Comparison of ENCODE assay signal across 12 cellular contexts in the genomic region with DNA sequence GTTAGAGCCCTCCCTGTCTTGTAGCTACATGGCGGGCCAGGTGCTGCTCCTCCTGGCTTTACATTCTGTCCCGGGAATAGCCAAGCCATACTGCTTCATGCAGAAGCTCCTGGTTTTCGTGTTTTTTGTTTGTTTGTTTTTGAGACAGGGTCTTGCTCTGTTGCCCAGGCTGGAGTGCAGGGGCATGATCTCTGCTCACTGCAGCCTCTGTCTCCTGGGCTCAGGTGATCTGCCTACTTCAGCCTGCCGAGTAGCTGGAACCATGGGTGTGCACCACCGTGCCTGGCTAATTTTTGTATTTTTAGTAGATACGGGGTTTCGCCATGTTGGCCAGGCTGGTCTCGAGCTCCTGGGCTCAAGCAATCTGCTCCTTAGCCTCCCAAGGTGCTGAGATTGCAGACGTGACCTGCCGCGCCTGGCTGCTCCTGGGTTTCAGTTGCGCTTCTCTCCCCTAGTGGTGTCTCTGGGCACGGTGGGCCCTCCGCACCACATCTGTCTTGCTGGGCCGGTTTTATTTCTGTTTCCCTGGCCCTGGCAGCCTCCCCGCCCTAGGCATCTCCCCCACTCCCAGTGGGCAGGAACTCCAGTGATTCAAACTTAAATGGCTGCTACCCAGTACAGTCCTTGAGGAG. TPM values are rescaled to one million over a fixed set of nuclear protein-coding genes. Genes with fewer than 3 reads are reported as not detected.
A peak's percentile ranks its signal among the peaks of the same experiment; 100 is the strongest.
DNase-seq lines count a peak whose midpoint lies in the region; ATAC-seq and TF ChIP-seq lines count a peak whose summit lies in the region.
"Had no signal": no experiment of that assay in that cellular context is flagged by ENCODE, and none has a peak within 500 bp of the region (broad histone marks: within the 10 kb centered on the region; RNA-seq: fewer than 3 reads in every experiment).

No MANE protein-coding gene starts in this region.

- intact Hi-C loops in Right ventricle myocardium inferior (cut with DNase I), result no loop called here
- intact Hi-C loops in left ventricle myocardium superior (cut with micrococcal nuclease), result no loop called here
- intact Hi-C loops in colonic mucosa (cut with DNase I), result no loop called here

- H3K79me2 ChIP-seq in OCI-LY3 (ENCODE audit: low read length), result peaks cover 94% of the 10 kb centered on the region

- H3K36me3 ChIP-seq in OCI-LY3 (replicated peaks; ENCODE audit: low read depth, low read length) (peaks cover under 1% of the 10 kb centered on the region), colonic mucosa (no peaks in the 10 kb centered on the region)

- peaks cover 40% of the 10 kb centered on the region for H3K4me1 Mint-ChIP-seq in type B pancreatic cell (ENCODE audit: unreplicated experiment)

- ATAC-seq in Right ventricle myocardium inferior (no peak), left ventricle myocardium superior (no peak), HG02798 (IDR thresholded peaks at IDR 0.05; ENCODE audit: poor library complexity, unreplicated experiment) (peak; percentile 88)

- H3K9me3 ChIP-seq in OCI-LY3 (ENCODE audit: insufficient read depth, low read length) (no peaks in the 10 kb centered on the region), colonic mucosa (no peaks in the 10 kb centered on the region)

- 0 out of 2 replicates have a peak, but pooled peaks have one; percentile 28 for TF ChIP-seq CTCF in OCI-LY3 (IDR thresholded peaks at IDR 0.05; ENCODE audit: low read depth, low read length)
- peak; percentile 38 for TF ChIP-seq CTCF in type B pancreatic cell (conservative IDR thresholded peaks at IDR 0.05)
- TF ChIP-seq CTCF in colonic mucosa (IDR thresholded peaks at IDR 0.05), result no peak

- H3K27me3 Mint-ChIP-seq in type B pancreatic cell, result no peaks in the 10 kb centered on the region
- H3K27me3 Mint-ChIP-seq: activated CD4-positive, alpha-beta memory T cell treated with anti-CD3 and anti-CD28 coated beads for 36 hours had no signal

- no peaks in the 10 kb centered on the region for H3K27me3 ChIP-seq in OCI-LY3 (ENCODE audit: low read depth, low read length)
- H3K27me3 ChIP-seq in colonic mucosa, result no peaks in the 10 kb centered on the region

- H3K4me3 ChIP-seq in OCI-LY3 (ENCODE audit: low read length) (peak overlapping the region; percentile 69), colonic mucosa (no peak overlapping the region)

- peak overlapping the region; percentile 37 for H3K4me3 Mint-ChIP-seq in type B pancreatic cell
- H3K4me3 Mint-ChIP-seq: activated CD4-positive, alpha-beta memory T cell treated with anti-CD3 and anti-CD28 coated beads for 36 hours had no signal

- H3K9ac ChIP-seq in OCI-LY3 (ENCODE audit: low read length) (peak overlapping the region; percentile 30; the same call in 1 of the 2 replicates), colonic mucosa (ENCODE audit: low read depth in 2 of 2, low read length in 2 of 2) (no peak overlapping the region)

- H2AFZ ChIP-seq in OCI-LY3 (ENCODE audit: low read depth, low read length), result no peak overlapping the region

- H3K27ac ChIP-seq in OCI-LY3 (ENCODE audit: low read length) (no peak overlapping the region), colonic mucosa (no peak overlapping the region)
- H3K27ac ChIP-seq: HL-60 had no signal

- H3K9me3 Mint-ChIP-seq in type B pancreatic cell, result peaks cover 6% of the 10 kb centered on the region
- H3K9me3 Mint-ChIP-seq: activated CD4-positive, alpha-beta memory T cell treated with anti-CD3 and anti-CD28 coated beads for 36 hours had no signal

- DNase-seq in Right ventricle myocardium inferior (ENCODE audit: missing footprints) (peak; percentile 56), left ventricle myocardium superior (no peak), type B pancreatic cell (ENCODE audit: extremely low spot score, unreplicated experiment) (no peak), colonic mucosa (no peak), GOT3 (lab: John Stamatoyannopoulos, UW) (no peak), putamen (ENCODE audit: low spot score) (no peak)
- DNase-seq: activated CD4-positive, alpha-beta memory T cell treated with anti-CD3 and anti-CD28 coated beads for 36 hours; central memory CD4-positive, alpha-beta T cell; stimulated activated CD4-positive, alpha-beta T cell treated with anti-CD3 and anti-CD28 coated beads, Interleukin-12 subunit alpha, Interleukin-12 subunit beta, amount 100 ng/mL, for 4 hours had no signal

- H3K4me2 ChIP-seq in OCI-LY3 (ENCODE audit: low read length), result peak overlapping the region; percentile 75

- H3K4me1 ChIP-seq in OCI-LY3 (ENCODE audit: low read length), result peaks cover 25% of the 10 kb centered on the region
- peaks cover 10% of the 10 kb centered on the region for H3K4me1 ChIP-seq in colonic mucosa

- H3K27ac Mint-ChIP-seq in type B pancreatic cell, result peak overlapping the region; percentile 68
- H3K27ac Mint-ChIP-seq: activated CD4-positive, alpha-beta memory T cell treated with anti-CD3 and anti-CD28 coated beads for 36 hours had no signal

- H3K36me3 Mint-ChIP-seq in type B pancreatic cell, result peaks cover 20% of the 10 kb centered on the region

- H4K20me1 ChIP-seq in OCI-LY3 (ENCODE audit: insufficient read depth, low read length), result peaks cover 82% of the 10 kb centered on the region

RNA-seq across cellular contexts. Expression of a gene that starts 12.9 kb away (rescaled TPM):
- total RNA-seq in Right ventricle myocardium inferior (32.1 TPM), left ventricle myocardium superior (31.8 TPM), type B pancreatic cell (ENCODE audit: low replicate concordance) (74.1 and 82.2 TPM in 2 replicates), colonic mucosa (10 to 100 TPM; 44.3 to 48.6 TPM)
